In genomic region chr7:67025459-67025858, GRCh38 we compare ENCODE assay signal across 1 cellular context.
TF ChIP-seq lines count a peak whose summit lies in the region.

No MANE protein-coding gene starts in this region.

TF ChIP-seq in endothelial cell of umbilical vein, 7 proteins besides CTCF, POLR2A, EP300 and RAD21:
- peak; percentile 16 for TF ChIP-seq FOS (IDR thresholded peaks at IDR 0.05; ENCODE audit: borderline replicate concordance, insufficient read depth, low read length)
